ENCODE assay signal across 10 cellular contexts in the genomic region with DNA sequence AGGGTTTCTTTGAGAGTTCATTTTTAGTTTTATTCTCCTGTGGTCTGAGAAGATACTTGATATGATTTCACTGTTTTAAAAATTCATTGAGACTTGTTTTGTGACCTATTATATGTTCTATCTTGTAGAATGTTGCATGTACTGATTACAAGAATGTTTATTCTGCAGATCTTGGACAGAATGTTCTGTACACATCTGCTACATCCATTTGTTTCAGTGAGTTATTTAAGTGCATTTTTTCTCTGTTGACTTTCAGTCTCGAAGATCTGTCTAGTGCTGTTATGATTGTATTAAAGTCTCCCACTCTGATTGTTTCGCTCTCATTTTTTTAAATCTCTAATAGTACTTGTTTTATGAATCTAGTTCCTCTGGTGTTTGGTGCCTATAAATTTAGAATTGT.
DNase-seq lines count a peak whose midpoint lies in the region; ATAC-seq and TF ChIP-seq lines count a peak whose summit lies in the region.
"Had no signal": no experiment of that assay in that cellular context is flagged by ENCODE, and none has a peak within 500 bp of the region (broad histone marks: within the 10 kb centered on the region; RNA-seq: fewer than 3 reads in every experiment).

No MANE protein-coding gene starts in this region.

- H3K9me3 ChIP-seq in Loucy (ENCODE audit: insufficient read depth, low read depth, low read length) (no peaks in the 10 kb centered on the region), neuronal stem cell (replicated peaks in 1 of 2; ENCODE audit: control insufficient read depth in 2 of 2, insufficient read depth in 1 of 2, low read depth in 1 of 2, low read length in 2 of 2) (peaks cover 0 to 52% of the 10 kb centered on the region in 2 donors)

- no peak overlapping the region for H2AFZ ChIP-seq in Loucy (ENCODE audit: low read length)
- no peak overlapping the region for H2AFZ ChIP-seq in neuronal stem cell (ENCODE audit: low read length)

- no peaks in the 10 kb centered on the region for H3K79me1 ChIP-seq in neuronal stem cell (ENCODE audit: low read depth, low read length)

- H3K9me2 ChIP-seq in Loucy (replicated peaks; ENCODE audit: low read depth, low read length), result no peaks in the 10 kb centered on the region

- no peak overlapping the region for H3K18ac ChIP-seq in neuronal stem cell (ENCODE audit: low read length)

- no peak for DNase-seq in Calu3
- DNase-seq in effector memory CD8-positive, alpha-beta T cell, result no peak
- DNase-seq in neuronal stem cell (ENCODE audit: low spot score), result no peak
- DNase-seq in NCI-H510A (lab: John Stamatoyannopoulos, UW), result no peak
- DNase-seq in NCI-H1694 (lab: John Stamatoyannopoulos, UW), result no peak
- DNase-seq: HFFc6, NCI-H524 treated with DMSO at 0.1 percent for 48 hours had no signal

- peaks cover 5% of the 10 kb centered on the region for H3K27me3 ChIP-seq in Loucy (ENCODE audit: insufficient read depth, low read length, poor library complexity, severe bottlenecking)
- H3K27me3 ChIP-seq in rectal smooth muscle tissue (ENCODE audit: control insufficient read depth, insufficient read depth, low read length), result no peaks in the 10 kb centered on the region
- H3K27me3 ChIP-seq in neuronal stem cell (ENCODE audit: control insufficient read depth in 3 of 3, insufficient read depth in 3 of 3, low read depth in 1 of 3, low read length in 3 of 3), result no peaks in the 10 kb centered on the region

- peak overlapping the region; percentile 97 for H3K27ac Mint-ChIP-seq in Calu3 (ENCODE audit: unreplicated experiment)
- H3K27ac Mint-ChIP-seq in effector memory CD8-positive, alpha-beta T cell, result peak overlapping the region; percentile 97 to 98
- H3K27ac Mint-ChIP-seq: HFFc6 had no signal

- no peak overlapping the region for H2BK5ac ChIP-seq in neuronal stem cell (ENCODE audit: low read length)

- no peak overlapping the region for H2BK120ac ChIP-seq in neuronal stem cell (ENCODE audit: low read depth, low read length)

- peak overlapping the region; percentile 94 for H3K4me3 Mint-ChIP-seq in Calu3 (ENCODE audit: low read depth, unreplicated experiment)
- peak overlapping the region in 1 of 2 donors; percentile 100 for H3K4me3 Mint-ChIP-seq in effector memory CD8-positive, alpha-beta T cell
- H3K4me3 Mint-ChIP-seq: HFFc6 had no signal

- BruUV-seq in Calu3 (replicated peaks; lab: Mats Ljungman, UMichigan), result TSS peak; percentile 50

- H3K36me3 ChIP-seq in Loucy (ENCODE audit: insufficient read depth, low read length) (no peaks in the 10 kb centered on the region), rectal smooth muscle tissue (ENCODE audit: control insufficient read depth, insufficient read depth, low read length) (no peaks in the 10 kb centered on the region), neuronal stem cell (replicated peaks in 1 of 2; ENCODE audit: control insufficient read depth in 2 of 2, insufficient read depth in 2 of 2, low read length in 2 of 2) (no peaks in the 10 kb centered on the region)

- CTCF ChIA-PET in Calu3 (lab: Charles Lee), result interaction anchor here (0.8 to 9.7 kb wide), 2 partner anchors 16 to 27 kb away, joined by 8 to 119 read pairs; no protein-coding TSS in a partner anchor

- no peak overlapping the region for H4K8ac ChIP-seq in neuronal stem cell (ENCODE audit: low read depth, low read length)

- peaks cover 16% of the 10 kb centered on the region for H4K20me1 ChIP-seq in Loucy (ENCODE audit: insufficient read depth, low read length, poor library complexity, severe bottlenecking)

- TF ChIP-seq CTCF in Calu3 (IDR thresholded peaks at IDR 0.05; ENCODE audit: unreplicated experiment) (no peak), Loucy (conservative IDR thresholded peaks at IDR 0.05; ENCODE audit: low read length) (no peak)

- no peaks in the 10 kb centered on the region for H3K27me3 Mint-ChIP-seq in Calu3 (ENCODE audit: unreplicated experiment)
- H3K27me3 Mint-ChIP-seq in effector memory CD8-positive, alpha-beta T cell, result peaks cover 0 to 8% of the 10 kb centered on the region in 2 donors

- H3K9ac ChIP-seq in Loucy (ENCODE audit: low read depth, low read length, poor library complexity, severe bottlenecking) (peak overlapping the region; percentile 100), rectal smooth muscle tissue (ENCODE audit: low read length) (no peak overlapping the region), neuronal stem cell (ENCODE audit: low read depth, low read length, poor library complexity) (no peak overlapping the region)

- no peak overlapping the region for H4K91ac ChIP-seq in neuronal stem cell (ENCODE audit: low read depth, low read length, poor library complexity)

- no peak overlapping the region for H2AK5ac ChIP-seq in neuronal stem cell (ENCODE audit: low read depth, low read length)

- H3K23ac ChIP-seq in neuronal stem cell (ENCODE audit: low read depth, low read length, poor library complexity), result no peak overlapping the region

- H3K14ac ChIP-seq in neuronal stem cell (ENCODE audit: low read length), result no peak overlapping the region

- no peaks in the 10 kb centered on the region for H3K9me3 Mint-ChIP-seq in Calu3 (ENCODE audit: low read depth, unreplicated experiment)
- H3K9me3 Mint-ChIP-seq in effector memory CD8-positive, alpha-beta T cell, result no peaks in the 10 kb centered on the region

- H3K27ac ChIP-seq in rectal smooth muscle tissue (ENCODE audit: low read depth, low read length) (no peak overlapping the region), neuronal stem cell (replicated peaks; ENCODE audit: low read length) (no peak overlapping the region)

- intact Hi-C loops in Calu3 (cut with micrococcal nuclease; ENCODE audit: unreplicated experiment), result no loop called here

- peaks cover 76% of the 10 kb centered on the region for H3K79me2 ChIP-seq in Loucy (ENCODE audit: insufficient read depth, low read length)

- H2BK12ac ChIP-seq in neuronal stem cell (ENCODE audit: low read length), result no peak overlapping the region

- no peak overlapping the region for H3K4ac ChIP-seq in neuronal stem cell (ENCODE audit: low read length)

- no peak for ATAC-seq in effector memory CD8-positive, alpha-beta T cell (replicated peaks)
- no peak for ATAC-seq in GM21367 (IDR thresholded peaks at IDR 0.05; ENCODE audit: unreplicated experiment)

- H3K36me3 Mint-ChIP-seq in Calu3 (ENCODE audit: insufficient read depth, unreplicated experiment), result peaks cover 50% of the 10 kb centered on the region
- peaks cover 3% of the 10 kb centered on the region for H3K36me3 Mint-ChIP-seq in effector memory CD8-positive, alpha-beta T cell (ENCODE audit: insufficient read depth)

- H2BK15ac ChIP-seq in neuronal stem cell (ENCODE audit: low read length), result no peak overlapping the region

- H3K4me3 ChIP-seq in Loucy (ENCODE audit: low read length, poor library complexity, severe bottlenecking) (peak overlapping the region; percentile 91), rectal smooth muscle tissue (ENCODE audit: low read length) (peak overlapping the region; percentile 24), neuronal stem cell (ENCODE audit: low read length in 2 of 2) (no peak overlapping the region)

- 0 out of 2 replicates have a peak, but pooled peaks cover 4% of the 10 kb centered on the region for H3F3A ChIP-seq in Loucy (ENCODE audit: low read depth)

- H3K4me2 ChIP-seq in Loucy (ENCODE audit: low read depth, low read length, poor library complexity, severe bottlenecking), result peak overlapping the region; percentile 88
- H3K4me2 ChIP-seq in neuronal stem cell (ENCODE audit: insufficient read depth, low read length, poor library complexity, severe bottlenecking), result no peak overlapping the region

- H3K4me1 Mint-ChIP-seq in Calu3 (ENCODE audit: low read depth, unreplicated experiment), result peaks cover 44% of the 10 kb centered on the region
- peaks cover 17 to 33% of the 10 kb centered on the region in 2 donors for H3K4me1 Mint-ChIP-seq in effector memory CD8-positive, alpha-beta T cell (ENCODE audit: low read depth in 2 of 2)

- H3K4me1 ChIP-seq in Loucy (ENCODE audit: insufficient read depth, low read length, poor library complexity, severe bottlenecking) (peaks cover 66% of the 10 kb centered on the region), rectal smooth muscle tissue (ENCODE audit: control insufficient read depth, insufficient read depth, low read length) (no peaks in the 10 kb centered on the region), neuronal stem cell (ENCODE audit: control insufficient read depth in 2 of 2, insufficient read depth in 1 of 2, low read depth in 1 of 2, low read length in 2 of 2) (no peaks in the 10 kb centered on the region)

- no CpG with 5 or more reads among the region's 2 CpGs for WGBS in neuronal stem cell (ENCODE audit: extremely low coverage in 2 of 2, insufficient read length in 2 of 2, insufficient replicate concordance in 1 of 2), 2 donors

Comparison
In these comparisons a context has a peak if more than half of its experiments do, and no peak if none do; other contexts are left out.
1. H3K4me3 ChIP-seq: peak in Loucy (single experiment) and rectal smooth muscle tissue (single experiment); none in neuronal stem cell (0 of 2).